17 cellular contexts compared by ENCODE assay signal in genomic region chr16:66135376-66135775, GRCh38.
A peak's percentile ranks its signal among the peaks of the same experiment; 100 is the strongest.
DNase-seq lines count a peak whose midpoint lies in the region; ATAC-seq and TF ChIP-seq lines count a peak whose summit lies in the region.
"Had no signal": no experiment of that assay in that cellular context is flagged by ENCODE, and none has a peak within 500 bp of the region (broad histone marks: within the 10 kb centered on the region; RNA-seq: fewer than 3 reads in every experiment).

No MANE protein-coding gene starts in this region.

- no peak for ATAC-seq in body of pancreas

- H3K9me3 ChIP-seq in body of pancreas (no peaks in the 10 kb centered on the region), ovary (no peaks in the 10 kb centered on the region), PC-9 (ENCODE audit: insufficient read depth, low read depth) (no peaks in the 10 kb centered on the region)
- H3K9me3 ChIP-seq: prostate gland had no signal

- no peaks in the 10 kb centered on the region for H3K9me3 Mint-ChIP-seq in CD14-positive monocyte
- H3K9me3 Mint-ChIP-seq: activated T-cell treated with anti-CD3 and anti-CD28 coated beads, Interleukin-2, amount 50 U/mL, for 24 hours had no signal

- H3K36me3 Mint-ChIP-seq in CD14-positive monocyte, result no peaks in the 10 kb centered on the region

- peak; percentile 51 for DNase-seq in AG08395 (ENCODE audit: low spot score)
- DNase-seq in body of pancreas, result peak in 3 of 4 donors; percentile 12 to 19 (median 13)
- DNase-seq in islet precursor cell, result peak; percentile 68
- DNase-seq in ovary, result peak; percentile 50 to 86 (median 78)
- DNase-seq in NCI-H1105 (lab: John Stamatoyannopoulos, UW), result no peak
- no peak for DNase-seq in PC-9
- no peak for DNase-seq in NCI-H2227 treated with DMSO at 0.1 percent for 48 hours (lab: John Stamatoyannopoulos, UW)
- DNase-seq in CD14-positive monocyte (ENCODE audit: low spot score), result no peak
- DNase-seq: activated CD4-positive, alpha-beta T cell treated with anti-CD3 and anti-CD28 coated beads for 48 hours; activated T-cell treated with anti-CD3 and anti-CD28 coated beads, Interleukin-2, amount 50 U/mL, for 24 hours; cortex of kidney; GF-D8; hypothalamus; SHP77 treated with DMSO at 0.1 percent for 48 hours; stimulated activated CD4-positive, alpha-beta T cell treated with anti-CD3 and anti-CD28 coated beads, Interleukin-1b, Interleukin-23, amount 100 ng/mL, for 48 hours; stimulated activated CD8-positive, alpha-beta memory T cell treated with anti-CD3 and anti-CD28 coated beads, Interleukin-4, amount 100 ng/mL, for 48 hours had no signal

- H3K4me3 ChIP-seq in body of pancreas (no peak overlapping the region), ovary (no peak overlapping the region), PC-9 (no peak overlapping the region)
- H3K4me3 ChIP-seq: prostate gland had no signal

- H3K9me2 ChIP-seq in PC-9 (ENCODE audit: insufficient read depth), result no peaks in the 10 kb centered on the region

- peaks cover 11 to 18% (median 13%) of the 10 kb centered on the region in 3 donors for H3K27me3 Mint-ChIP-seq in CD14-positive monocyte (ENCODE audit: low read depth in 3 of 3)

- H3K36me3 ChIP-seq in body of pancreas (replicated peaks in 1 of 2; ENCODE audit: insufficient read depth in 1 of 2, low read depth in 2 of 2) (no peaks in the 10 kb centered on the region), ovary (no peaks in the 10 kb centered on the region), PC-9 (ENCODE audit: low read depth) (no peaks in the 10 kb centered on the region)
- H3K36me3 ChIP-seq: prostate gland had no signal

- no peaks in the 10 kb centered on the region for H3K4me1 ChIP-seq in body of pancreas
- peaks cover 17% of the 10 kb centered on the region for H3K4me1 ChIP-seq in ovary (ENCODE audit: insufficient read depth)
- H3K4me1 ChIP-seq in PC-9 (replicated peaks; ENCODE audit: insufficient read depth), result no peaks in the 10 kb centered on the region
- H3K4me1 ChIP-seq: prostate gland had no signal

- no peak overlapping the region for H3K4me2 ChIP-seq in PC-9

- TF ChIP-seq CTCF in body of pancreas (IDR thresholded peaks at IDR 0.05) (no peak), ovary (IDR thresholded peaks at IDR 0.05) (no peak), PC-9 (conservative IDR thresholded peaks at IDR 0.05) (no peak), CD14-positive monocyte (IDR thresholded peaks at IDR 0.05) (no peak)

- TF ChIP-seq POLR2A in body of pancreas (IDR thresholded peaks at IDR 0.05), result no peak
- TF ChIP-seq POLR2A in ovary (IDR thresholded peaks at IDR 0.05), result no peak

- H3K27ac ChIP-seq in body of pancreas (no peak overlapping the region), ovary (peak overlapping the region in 1 of 2 donors; percentile 44), PC-9 (no peak overlapping the region)
- H3K27ac ChIP-seq: prostate gland had no signal

- POLR2A ChIA-PET in PC-9 (lab: Charles Lee; ENCODE audit: unreplicated experiment), result no interaction called here

- H3K27ac Mint-ChIP-seq in CD14-positive monocyte, result no peak overlapping the region
- H3K27ac Mint-ChIP-seq: activated T-cell treated with anti-CD3 and anti-CD28 coated beads, Interleukin-2, amount 50 U/mL, for 24 hours had no signal

- CTCF ChIA-PET in PC-9 (lab: Charles Lee), result no interaction called here

- H2AFZ ChIP-seq in PC-9, result no peak overlapping the region

- H3K4me1 Mint-ChIP-seq in CD14-positive monocyte, result peaks cover 14% of the 10 kb centered on the region

- TF ChIP-seq EP300 in ovary (IDR thresholded peaks at IDR 0.05), result no peak

- H3K79me2 ChIP-seq in PC-9 (ENCODE audit: low read depth), result no peaks in the 10 kb centered on the region

- H3K27me3 ChIP-seq in body of pancreas, result no peaks in the 10 kb centered on the region
- no peaks in the 10 kb centered on the region for H3K27me3 ChIP-seq in ovary
- peaks cover 95% of the 10 kb centered on the region for H3K27me3 ChIP-seq in PC-9 (ENCODE audit: insufficient read depth, low read depth)

- H3F3A ChIP-seq in PC-9 (ENCODE audit: insufficient read depth, low read depth), result no peaks in the 10 kb centered on the region

- no TSS peak for BruUV-seq in PC-9 (replicated peaks; lab: Mats Ljungman, UMichigan)

- 31 to 39% methylated on average over 4 of the region's 4 CpGs for WGBS in body of pancreas, 2 donors
- 1 to 12% (median 2%) methylated on average over 4 of the region's 4 CpGs for WGBS in ovary, 3 donors

- intact Hi-C loops in body of pancreas (cut with DNase I) (no loop called here), ovary (cut with DNase I) (loop anchor here in 1 of 4 donors (10.0 kb wide), 1 partner anchor 119 kb away; no protein-coding TSS in a partner anchor), PC-9 (cut with micrococcal nuclease; ENCODE audit: unreplicated experiment) (no loop called here), CD14-positive monocyte (cut with micrococcal nuclease) (no loop called here)

- H4K20me1 ChIP-seq in PC-9 (ENCODE audit: insufficient read depth), result no peaks in the 10 kb centered on the region

- H3K4me3 Mint-ChIP-seq in CD14-positive monocyte, result no peak overlapping the region
- H3K4me3 Mint-ChIP-seq: activated T-cell treated with anti-CD3 and anti-CD28 coated beads, Interleukin-2, amount 50 U/mL, for 24 hours had no signal

Comparison
In these comparisons a context has a peak if more than half of its experiments do, and no peak if none do; other contexts are left out.
1. DNase-seq: peak in AG08395 (single experiment), body of pancreas (3 of 4), islet precursor cell (single experiment) and ovary (5 of 5); none in NCI-H1105 (single experiment), PC-9 (0 of 2), NCI-H2227 treated with DMSO at 0.1 percent for 48 hours (single experiment) and CD14-positive monocyte (single experiment).